8 cellular contexts compared by ENCODE assay signal in genomic region chr10:96129387-96130325, GRCh38. TPM values are rescaled to one million over a fixed set of nuclear protein-coding genes. Genes with fewer than 3 reads are reported as not detected.
DNase-seq lines count a peak whose midpoint lies in the region; ATAC-seq and TF ChIP-seq lines count a peak whose summit lies in the region.

ZNF518A (plus strand) TSS chr10:96130297; CDS start chr10:96156323, 26,026 bp downstream.

- peak within 1 kb of the TSS; percentile 93 for H3K4me2 ChIP-seq in parathyroid adenoma (ENCODE audit: low read length)

- peak within 1 kb of the TSS; percentile 44 for H3K9ac ChIP-seq in parathyroid adenoma

- H3K36me3 ChIP-seq in cardiac muscle cell (peaks cover 16% of the 10 kb centered on the region), parathyroid adenoma (ENCODE audit: control insufficient read depth, insufficient read depth, low read length) (no peaks in the 10 kb centered on the region), tibial artery (peaks cover 5 to 15% (median 15%) of the 10 kb centered on the region in 3 donors)

- H3K4me1 ChIP-seq in cardiac muscle cell (ENCODE audit: low read depth) (peaks cover 16% of the 10 kb centered on the region), parathyroid adenoma (peaks cover 4% of the 10 kb centered on the region), tibial artery (peaks cover 0 to 11% (median 7%) of the 10 kb centered on the region in 4 donors)

- H3K4me3 ChIP-seq in GM12864 (ENCODE audit: low read depth, low read length), result peak within 1 kb of the TSS; percentile 72
- peak within 1 kb of the TSS; percentile 70 for H3K4me3 ChIP-seq in cardiac muscle cell
- H3K4me3 ChIP-seq in parathyroid adenoma (ENCODE audit: low read depth, low read length), result peak within 1 kb of the TSS; percentile 92
- peak within 1 kb of the TSS; percentile 76 to 79 for H3K4me3 ChIP-seq in tibial artery

- H3K27ac ChIP-seq in cardiac muscle cell, result peak within 1 kb of the TSS; percentile 99
- peak within 1 kb of the TSS; percentile 96 for H3K27ac ChIP-seq in parathyroid adenoma
- H3K27ac ChIP-seq in tibial artery, result peak within 1 kb of the TSS; percentile 85

- H3K27me3 ChIP-seq in cardiac muscle cell (peaks cover 3% of the 10 kb centered on the region), parathyroid adenoma (ENCODE audit: control insufficient read depth, insufficient read depth, low read length) (no peaks in the 10 kb centered on the region), tibial artery (peaks cover 0 to 12% of the 10 kb centered on the region in 2 donors)

- intact Hi-C loops in tibial artery (cut with DNase I; ENCODE audit: low total_unique reads), result loop anchor here (2.0 kb wide), 1 partner anchor 39 kb away; no protein-coding TSS in a partner anchor

- peak; percentile 63 for ATAC-seq in HG02623 (IDR thresholded peaks at IDR 0.05; ENCODE audit: unreplicated experiment)

- no peaks in the 10 kb centered on the region for H3K79me2 ChIP-seq in parathyroid adenoma

- H3K9me3 ChIP-seq in cardiac muscle cell (ENCODE audit: low read depth) (no peaks in the 10 kb centered on the region), parathyroid adenoma (ENCODE audit: control insufficient read depth, low read length) (no peaks in the 10 kb centered on the region), tibial artery (no peaks in the 10 kb centered on the region)

- peak; percentile 98 for DNase-seq in GM12864 (ENCODE audit: low read depth)
- DNase-seq in NCI-H1105 (lab: John Stamatoyannopoulos, UW), result peak; percentile 83
- DNase-seq in SW 1271 (lab: John Stamatoyannopoulos, UW), result peak; percentile 41 to 64
- peak; percentile 70 for DNase-seq in activated naive CD8-positive, alpha-beta T cell treated with anti-CD3 and anti-CD28 coated beads, Interleukin-2, amount 50 U/mL, for 16 hours (ENCODE audit: low read depth, low spot score)
- peak; percentile 96 to 99 for DNase-seq in cardiac muscle cell (ENCODE audit: low read depth in 1 of 2, low spot score in 1 of 2)
- DNase-seq in tibial artery, result peak; percentile 80 to 93

- TF ChIP-seq CTCF in GM12864 (IDR thresholded peaks at IDR 0.05; ENCODE audit: low read depth, low read length, missing control alignments), result no peak
- no peak for TF ChIP-seq CTCF in cardiac muscle cell (IDR thresholded peaks at IDR 0.05; ENCODE audit: low read depth, low read length)
- TF ChIP-seq CTCF in parathyroid adenoma (IDR thresholded peaks at IDR 0.05), result no peak
- TF ChIP-seq CTCF in tibial artery (IDR thresholded peaks at IDR 0.05), result no peak

- H2AFZ ChIP-seq in parathyroid adenoma, result peak within 1 kb of the TSS; percentile 99

RNA-seq across cellular contexts. Expression of gene ZNF518A, which starts in this region (rescaled TPM):
- total RNA-seq in cardiac muscle cell, result 12.9 and 20.7 TPM in 2 replicates
- 22.7 and 29.0 TPM in 2 replicates for polyA plus RNA-seq in cardiac muscle cell

Comparison
In these comparisons a context has a peak if more than half of its experiments do, and no peak if none do; other contexts are left out.
1. Peak in every context shown above with its lines: DNase-seq, ATAC-seq, H3K4me3 ChIP-seq and H3K27ac ChIP-seq.